Comparison of ENCODE assay signal across 1 cellular context in the genomic region with DNA sequence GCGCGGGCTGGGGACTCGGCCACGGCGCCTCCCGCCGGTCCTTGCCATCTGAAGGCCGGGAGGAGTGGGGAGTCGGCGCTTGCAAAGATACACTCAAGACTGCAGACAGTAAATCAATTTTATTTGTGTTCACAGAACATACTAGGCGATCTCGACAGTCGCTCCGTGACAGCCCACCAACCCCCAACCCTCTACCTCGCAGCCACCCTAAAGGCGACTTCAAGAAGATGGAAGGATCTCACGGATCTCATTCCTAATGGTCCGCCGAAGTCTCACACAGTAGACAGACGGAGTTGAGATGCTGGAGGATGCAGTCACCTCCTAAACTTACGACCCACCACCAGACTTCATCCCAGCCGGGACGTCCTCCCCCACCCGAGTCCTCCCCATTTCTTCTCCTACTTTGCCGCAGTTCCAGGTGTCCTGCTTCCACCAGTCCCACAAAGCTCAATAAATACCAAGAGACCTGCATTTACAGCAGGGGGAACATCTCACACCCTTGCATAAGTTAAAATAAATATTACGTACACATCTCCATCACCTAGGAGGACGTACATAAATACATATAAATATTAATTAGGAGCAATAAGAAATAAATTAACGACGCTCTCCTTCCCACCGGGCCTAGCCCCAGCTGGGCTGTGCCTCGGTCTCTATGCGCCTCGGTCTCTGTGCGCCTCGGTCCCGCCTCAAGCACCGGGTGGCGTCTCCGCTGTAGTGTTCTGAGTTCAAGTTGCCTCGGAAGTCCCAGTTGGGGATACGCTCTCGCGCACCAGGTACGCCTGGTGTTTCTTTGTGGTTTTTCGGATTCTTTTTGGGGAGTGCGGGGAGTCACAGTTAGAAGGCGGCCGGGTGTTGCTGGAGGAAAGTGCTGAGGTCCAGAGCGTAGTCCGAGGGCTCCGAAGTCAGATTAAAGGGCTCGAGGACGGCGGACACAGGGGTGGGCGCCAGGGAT.
A peak's percentile ranks its signal among the peaks of the same experiment; 100 is the strongest.
TF ChIP-seq lines count a peak whose summit lies in the region.

No MANE protein-coding gene starts in this region.

TF ChIP-seq in HepG2, 621 proteins besides CTCF, POLR2A, EP300 and RAD21 (continued from another document):
- no peak for TF ChIP-seq NBN (conservative IDR thresholded peaks at IDR 0.05)
- TF ChIP-seq, protein P1, sequence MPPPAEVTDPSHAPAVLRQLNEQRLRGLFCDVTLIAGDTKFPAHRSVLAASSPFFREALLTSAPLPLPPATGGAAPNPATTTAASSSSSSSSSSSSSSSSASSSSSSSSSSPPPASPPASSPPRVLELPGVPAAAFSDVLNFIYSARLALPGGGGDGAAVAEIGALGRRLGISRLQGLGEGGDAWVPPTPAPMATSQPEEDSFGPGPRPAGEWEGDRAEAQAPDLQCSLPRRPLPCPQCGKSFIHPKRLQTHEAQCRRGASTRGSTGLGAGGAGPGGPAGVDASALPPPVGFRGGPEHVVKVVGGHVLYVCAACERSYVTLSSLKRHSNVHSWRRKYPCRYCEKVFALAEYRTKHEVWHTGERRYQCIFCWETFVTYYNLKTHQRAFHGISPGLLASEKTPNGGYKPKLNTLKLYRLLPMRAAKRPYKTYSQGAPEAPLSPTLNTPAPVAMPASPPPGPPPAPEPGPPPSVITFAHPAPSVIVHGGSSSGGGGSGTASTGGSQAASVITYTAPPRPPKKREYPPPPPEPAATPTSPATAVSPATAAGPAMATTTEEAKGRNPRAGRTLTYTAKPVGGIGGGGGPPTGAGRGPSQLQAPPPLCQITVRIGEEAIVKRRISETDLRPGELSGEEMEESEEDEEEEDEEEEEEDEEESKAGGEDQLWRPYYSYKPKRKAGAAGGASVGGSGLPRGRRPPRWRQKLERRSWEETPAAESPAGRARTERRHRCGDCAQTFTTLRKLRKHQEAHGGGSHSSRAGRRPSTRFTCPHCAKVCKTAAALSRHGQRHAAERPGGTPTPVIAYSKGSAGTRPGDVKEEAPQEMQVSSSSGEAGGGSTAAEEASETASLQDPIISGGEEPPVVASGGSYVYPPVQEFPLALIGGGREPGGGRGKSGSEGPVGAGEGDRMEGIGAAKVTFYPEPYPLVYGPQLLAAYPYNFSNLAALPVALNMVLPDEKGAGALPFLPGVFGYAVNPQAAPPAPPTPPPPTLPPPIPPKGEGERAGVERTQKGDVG (CRISPR knock-in tag; IDR thresholded peaks at IDR 0.05; ENCODE audit: borderline replicate concordance): no peak
- no peak for TF ChIP-seq CREB1 (IDR thresholded peaks at IDR 0.05)
- no peak for TF ChIP-seq CREB1 (CRISPR knock-in tag; IDR thresholded peaks at IDR 0.05)
- 0 out of 2 replicates have a peak, but pooled peaks have one; percentile 38 for TF ChIP-seq ZSCAN29 (CRISPR knock-in tag; conservative IDR thresholded peaks at IDR 0.05)
- TF ChIP-seq, protein P2, sequence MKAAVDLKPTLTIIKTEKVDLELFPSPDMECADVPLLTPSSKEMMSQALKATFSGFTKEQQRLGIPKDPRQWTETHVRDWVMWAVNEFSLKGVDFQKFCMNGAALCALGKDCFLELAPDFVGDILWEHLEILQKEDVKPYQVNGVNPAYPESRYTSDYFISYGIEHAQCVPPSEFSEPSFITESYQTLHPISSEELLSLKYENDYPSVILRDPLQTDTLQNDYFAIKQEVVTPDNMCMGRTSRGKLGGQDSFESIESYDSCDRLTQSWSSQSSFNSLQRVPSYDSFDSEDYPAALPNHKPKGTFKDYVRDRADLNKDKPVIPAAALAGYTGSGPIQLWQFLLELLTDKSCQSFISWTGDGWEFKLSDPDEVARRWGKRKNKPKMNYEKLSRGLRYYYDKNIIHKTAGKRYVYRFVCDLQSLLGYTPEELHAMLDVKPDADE (CRISPR knock-in tag; IDR thresholded peaks at IDR 0.05): no peak; the same call in 1 of the 2 replicates
- TF ChIP-seq ZNF124 (CRISPR knock-in tag; IDR thresholded peaks at IDR 0.05): no peak
- TF ChIP-seq CREM (IDR thresholded peaks at IDR 0.05): no peak; the same call in 1 of the 2 replicates
- TF ChIP-seq CREM (CRISPR knock-in tag; IDR thresholded peaks at IDR 0.05): no peak
- no peak for TF ChIP-seq ZNF709 (CRISPR knock-in tag; IDR thresholded peaks at IDR 0.05)
- no peak for TF ChIP-seq HCFC1 (IDR thresholded peaks at IDR 0.05; ENCODE audit: low read depth, low read length)
- TF ChIP-seq MEF2D (CRISPR knock-in tag; IDR thresholded peaks at IDR 0.05): peak; percentile 16; the same call in 1 of the 2 replicates
- TF ChIP-seq, protein P3, sequence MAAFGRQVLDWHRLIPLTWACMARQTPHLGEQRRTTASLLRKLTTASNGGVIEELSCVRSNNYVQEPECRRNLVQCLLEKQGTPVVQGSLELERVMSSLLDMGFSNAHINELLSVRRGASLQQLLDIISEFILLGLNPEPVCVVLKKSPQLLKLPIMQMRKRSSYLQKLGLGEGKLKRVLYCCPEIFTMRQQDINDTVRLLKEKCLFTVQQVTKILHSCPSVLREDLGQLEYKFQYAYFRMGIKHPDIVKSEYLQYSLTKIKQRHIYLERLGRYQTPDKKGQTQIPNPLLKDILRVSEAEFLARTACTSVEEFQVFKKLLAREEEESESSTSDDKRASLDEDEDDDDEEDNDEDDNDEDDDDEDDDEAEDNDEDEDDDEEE (CRISPR knock-in tag; IDR thresholded peaks at IDR 0.05): no peak
- TF ChIP-seq, protein P4, sequence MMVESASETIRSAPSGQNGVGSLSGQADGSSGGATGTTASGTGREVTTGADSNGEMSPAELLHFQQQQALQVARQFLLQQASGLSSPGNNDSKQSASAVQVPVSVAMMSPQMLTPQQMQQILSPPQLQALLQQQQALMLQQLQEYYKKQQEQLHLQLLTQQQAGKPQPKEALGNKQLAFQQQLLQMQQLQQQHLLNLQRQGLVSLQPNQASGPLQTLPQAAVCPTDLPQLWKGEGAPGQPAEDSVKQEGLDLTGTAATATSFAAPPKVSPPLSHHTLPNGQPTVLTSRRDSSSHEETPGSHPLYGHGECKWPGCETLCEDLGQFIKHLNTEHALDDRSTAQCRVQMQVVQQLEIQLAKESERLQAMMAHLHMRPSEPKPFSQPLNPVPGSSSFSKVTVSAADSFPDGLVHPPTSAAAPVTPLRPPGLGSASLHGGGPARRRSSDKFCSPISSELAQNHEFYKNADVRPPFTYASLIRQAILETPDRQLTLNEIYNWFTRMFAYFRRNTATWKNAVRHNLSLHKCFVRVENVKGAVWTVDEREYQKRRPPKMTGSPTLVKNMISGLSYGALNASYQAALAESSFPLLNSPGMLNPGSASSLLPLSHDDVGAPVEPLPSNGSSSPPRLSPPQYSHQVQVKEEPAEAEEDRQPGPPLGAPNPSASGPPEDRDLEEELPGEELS (CRISPR knock-in tag; IDR thresholded peaks at IDR 0.05): no peak
- TF ChIP-seq, protein P5, sequence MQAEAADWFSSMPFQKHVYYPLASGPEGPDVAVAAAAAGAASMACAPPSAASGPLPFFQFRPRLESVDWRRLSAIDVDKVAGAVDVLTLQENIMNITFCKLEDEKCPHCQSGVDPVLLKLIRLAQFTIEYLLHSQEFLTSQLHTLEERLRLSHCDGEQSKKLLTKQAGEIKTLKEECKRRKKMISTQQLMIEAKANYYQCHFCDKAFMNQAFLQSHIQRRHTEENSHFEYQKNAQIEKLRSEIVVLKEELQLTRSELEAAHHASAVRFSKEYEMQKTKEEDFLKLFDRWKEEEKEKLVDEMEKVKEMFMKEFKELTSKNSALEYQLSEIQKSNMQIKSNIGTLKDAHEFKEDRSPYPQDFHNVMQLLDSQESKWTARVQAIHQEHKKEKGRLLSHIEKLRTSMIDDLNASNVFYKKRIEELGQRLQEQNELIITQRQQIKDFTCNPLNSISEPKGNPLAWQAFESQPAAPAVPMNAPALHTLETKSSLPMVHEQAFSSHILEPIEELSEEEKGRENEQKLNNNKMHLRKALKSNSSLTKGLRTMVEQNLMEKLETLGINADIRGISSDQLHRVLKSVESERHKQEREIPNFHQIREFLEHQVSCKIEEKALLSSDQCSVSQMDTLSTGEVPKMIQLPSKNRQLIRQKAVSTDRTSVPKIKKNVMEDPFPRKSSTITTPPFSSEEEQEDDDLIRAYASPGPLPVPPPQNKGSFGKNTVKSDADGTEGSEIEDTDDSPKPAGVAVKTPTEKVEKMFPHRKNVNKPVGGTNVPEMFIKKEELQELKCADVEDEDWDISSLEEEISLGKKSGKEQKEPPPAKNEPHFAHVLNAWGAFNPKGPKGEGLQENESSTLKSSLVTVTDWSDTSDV (CRISPR knock-in tag; IDR thresholded peaks at IDR 0.05): no peak
- TF ChIP-seq RXRA (CRISPR knock-in tag; IDR thresholded peaks at IDR 0.05): 0 out of 2 replicates have a peak, but pooled peaks have one; percentile 1
- no peak for TF ChIP-seq NR2C2 (CRISPR knock-in tag; IDR thresholded peaks at IDR 0.05; ENCODE audit: borderline replicate concordance)
- TF ChIP-seq MXI1 (IDR thresholded peaks at IDR 0.05; ENCODE audit: borderline replicate concordance, low read depth, low read length): no peak
- TF ChIP-seq NONO (IDR thresholded peaks at IDR 0.05): no peak
- TF ChIP-seq NONO (CRISPR knock-in tag; conservative IDR thresholded peaks at IDR 0.05): no peak
- TF ChIP-seq, protein P6, sequence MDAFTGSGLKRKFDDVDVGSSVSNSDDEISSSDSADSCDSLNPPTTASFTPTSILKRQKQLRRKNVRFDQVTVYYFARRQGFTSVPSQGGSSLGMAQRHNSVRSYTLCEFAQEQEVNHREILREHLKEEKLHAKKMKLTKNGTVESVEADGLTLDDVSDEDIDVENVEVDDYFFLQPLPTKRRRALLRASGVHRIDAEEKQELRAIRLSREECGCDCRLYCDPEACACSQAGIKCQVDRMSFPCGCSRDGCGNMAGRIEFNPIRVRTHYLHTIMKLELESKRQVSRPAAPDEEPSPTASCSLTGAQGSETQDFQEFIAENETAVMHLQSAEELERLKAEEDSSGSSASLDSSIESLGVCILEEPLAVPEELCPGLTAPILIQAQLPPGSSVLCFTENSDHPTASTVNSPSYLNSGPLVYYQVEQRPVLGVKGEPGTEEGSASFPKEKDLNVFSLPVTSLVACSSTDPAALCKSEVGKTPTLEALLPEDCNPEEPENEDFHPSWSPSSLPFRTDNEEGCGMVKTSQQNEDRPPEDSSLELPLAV (CRISPR knock-in tag; conservative IDR thresholded peaks at IDR 0.05; ENCODE audit: low read depth): no peak
- TF ChIP-seq ZNF430 (CRISPR knock-in tag; IDR thresholded peaks at IDR 0.05): no peak; the same call in 1 of the 2 replicates
- 0 out of 2 replicates have a peak, but pooled peaks have one; percentile 2 for TF ChIP-seq SP5 (CRISPR knock-in tag; IDR thresholded peaks at IDR 0.05; ENCODE audit: borderline replicate concordance, low read depth)
